In genomic region chr3:50602675-50603191, GRCh38 we compare ENCODE assay signal across 8 cellular contexts. TPM values are rescaled to one million over a fixed set of nuclear protein-coding genes. Genes with fewer than 3 reads are reported as not detected.
DNase-seq lines count a peak whose midpoint lies in the region; ATAC-seq and FAIRE-seq lines count a peak whose summit lies in the region.

No MANE protein-coding gene starts in this region.

- H3K79me2 ChIP-seq in ACC112 (ENCODE audit: control insufficient read depth, insufficient read depth, low read length, unreplicated experiment), result no peaks in the 10 kb centered on the region

- no peak for ATAC-seq in GM18519 (IDR thresholded peaks at IDR 0.05; ENCODE audit: low FRiP score, unreplicated experiment)

- H3K27me3 ChIP-seq in ACC112 (ENCODE audit: insufficient read depth, low read length), result no peaks in the 10 kb centered on the region
- no peaks in the 10 kb centered on the region for H3K27me3 ChIP-seq in effector memory CD4-positive, alpha-beta T cell (replicated peaks; ENCODE audit: control insufficient read depth, insufficient read depth, low read length, poor library complexity, severe bottlenecking)
- no peaks in the 10 kb centered on the region for H3K27me3 ChIP-seq in neuronal stem cell (ENCODE audit: control insufficient read depth in 3 of 3, insufficient read depth in 3 of 3, low read depth in 1 of 3, low read length in 3 of 3)

- H3K23ac ChIP-seq in neuronal stem cell (ENCODE audit: low read depth, low read length, poor library complexity), result no peak overlapping the region

- DNase-seq in NCI-H510A (lab: John Stamatoyannopoulos, UW), result peak; percentile 43
- no peak for DNase-seq in effector memory CD4-positive, alpha-beta T cell
- no peak for DNase-seq in neuronal stem cell (ENCODE audit: low spot score)
- DNase-seq in urothelium cell line (ENCODE audit: low spot score), result no peak
- no peak for DNase-seq in EL
- no peak for DNase-seq in SHP77 treated with DMSO at 0.1 percent for 48 hours (lab: John Stamatoyannopoulos, UW)

- H3K27ac ChIP-seq in ACC112 (ENCODE audit: low read depth, low read length) (peak overlapping the region; percentile 93), neuronal stem cell (replicated peaks; ENCODE audit: low read length) (no peak overlapping the region)
- H3K27ac ChIP-seq in effector memory CD4-positive, alpha-beta T cell (ENCODE audit: insufficient read depth, low read length, poor library complexity, severe bottlenecking), result peak overlapping the region; percentile 95

- no peak overlapping the region for H4K91ac ChIP-seq in neuronal stem cell (ENCODE audit: low read depth, low read length, poor library complexity)

- H2BK15ac ChIP-seq in neuronal stem cell (ENCODE audit: low read length), result no peak overlapping the region

- H2BK12ac ChIP-seq in neuronal stem cell (ENCODE audit: low read length), result no peak overlapping the region

- H4K8ac ChIP-seq in neuronal stem cell (ENCODE audit: low read depth, low read length), result no peak overlapping the region

- H3K36me3 ChIP-seq in ACC112 (ENCODE audit: insufficient read depth, low read length) (no peaks in the 10 kb centered on the region), neuronal stem cell (replicated peaks in 1 of 2; ENCODE audit: control insufficient read depth in 2 of 2, insufficient read depth in 2 of 2, low read length in 2 of 2) (peaks cover 0 to 31% of the 10 kb centered on the region in 2 donors)
- H3K36me3 ChIP-seq in effector memory CD4-positive, alpha-beta T cell (ENCODE audit: control insufficient read depth, insufficient read depth, low read length), result peaks cover 40% of the 10 kb centered on the region

- H2BK5ac ChIP-seq in neuronal stem cell (ENCODE audit: low read length), result no peak overlapping the region

- H3K79me1 ChIP-seq in neuronal stem cell (ENCODE audit: low read depth, low read length), result peaks cover 2% of the 10 kb centered on the region

- peaks cover 28% of the 10 kb centered on the region for H3K4me1 ChIP-seq in ACC112 (ENCODE audit: control insufficient read depth, insufficient read depth, low read length, unreplicated experiment)
- peaks cover 87% of the 10 kb centered on the region for H3K4me1 ChIP-seq in effector memory CD4-positive, alpha-beta T cell (ENCODE audit: control insufficient read depth, insufficient read depth, low read length, poor library complexity, severe bottlenecking)
- H3K4me1 ChIP-seq in neuronal stem cell (ENCODE audit: control insufficient read depth in 2 of 2, insufficient read depth in 1 of 2, low read depth in 1 of 2, low read length in 2 of 2), result peaks cover 8 to 15% of the 10 kb centered on the region in 2 donors

- no peak for FAIRE-seq in urothelium cell line (lab: Jason Lieb, UNC)

- H3K18ac ChIP-seq in neuronal stem cell (ENCODE audit: low read length), result no peak overlapping the region

- H3K4me3 ChIP-seq in ACC112 (ENCODE audit: low read depth, low read length) (no peak overlapping the region), neuronal stem cell (ENCODE audit: low read length in 2 of 2) (no peak overlapping the region)
- peak overlapping the region; percentile 3 for H3K4me3 ChIP-seq in effector memory CD4-positive, alpha-beta T cell (ENCODE audit: insufficient read depth, low read depth, low read length, poor library complexity, severe bottlenecking)

- no peak overlapping the region for H3K14ac ChIP-seq in neuronal stem cell (ENCODE audit: low read length)

- no peaks in the 10 kb centered on the region for H3K9me3 ChIP-seq in effector memory CD4-positive, alpha-beta T cell (ENCODE audit: control insufficient read depth, low read length)
- no peaks in the 10 kb centered on the region for H3K9me3 ChIP-seq in neuronal stem cell (replicated peaks in 1 of 2; ENCODE audit: control insufficient read depth in 2 of 2, insufficient read depth in 1 of 2, low read depth in 1 of 2, low read length in 2 of 2)

- no peak overlapping the region for H3K4ac ChIP-seq in neuronal stem cell (ENCODE audit: low read length)

- H2AK5ac ChIP-seq in neuronal stem cell (ENCODE audit: low read depth, low read length), result no peak overlapping the region

- H2AFZ ChIP-seq in ACC112 (ENCODE audit: low read length, unreplicated experiment), result no peak overlapping the region
- H2AFZ ChIP-seq in neuronal stem cell (ENCODE audit: low read length), result no peak overlapping the region

- H3K9ac ChIP-seq in neuronal stem cell (ENCODE audit: low read depth, low read length, poor library complexity), result peak overlapping the region; percentile 24

- no peak overlapping the region for H2BK120ac ChIP-seq in neuronal stem cell (ENCODE audit: low read depth, low read length)

- no peak overlapping the region for H3K4me2 ChIP-seq in neuronal stem cell (ENCODE audit: insufficient read depth, low read length, poor library complexity, severe bottlenecking)

- no CpG with 5 or more reads among the region's 8 CpGs for WGBS in neuronal stem cell (ENCODE audit: extremely low coverage in 2 of 2, insufficient read length in 2 of 2, insufficient replicate concordance in 1 of 2), 2 donors

RNA-seq across cellular contexts. Expression of gene CISH, which starts 8.8 kb away (rescaled TPM):
- polyA plus RNA-seq in neuronal stem cell (2013, experiment 1 of 2), result 2.1 TPM
- 2.1 TPM for polyA plus RNA-seq in neuronal stem cell (2013, experiment 2 of 2)

RNA-seq across cellular contexts. Expression of gene MAPKAPK3, which starts 14.2 kb away (rescaled TPM):
- 90.3 TPM for polyA plus RNA-seq in neuronal stem cell (2013, experiment 1 of 2)
- polyA plus RNA-seq in neuronal stem cell (2013, experiment 2 of 2), result 89.0 TPM

RNA-seq across cellular contexts. Expression of gene HEMK1, which starts 33.4 kb away (rescaled TPM):
- polyA plus RNA-seq in neuronal stem cell (2013, experiment 1 of 2), result 15.5 TPM
- 15.1 TPM for polyA plus RNA-seq in neuronal stem cell (2013, experiment 2 of 2)

RNA-seq across cellular contexts. Expression of gene C3orf18, which starts 35.2 kb away (rescaled TPM):
- 9.9 TPM for polyA plus RNA-seq in neuronal stem cell (2013, experiment 1 of 2)
- 9.3 TPM for polyA plus RNA-seq in neuronal stem cell (2013, experiment 2 of 2)
